Comparison of ENCODE assay signal across 18 cellular contexts in genomic region chr7:2724453-2725177, GRCh38. TPM values are rescaled to one million over a fixed set of nuclear protein-coding genes. Genes with fewer than 3 reads are reported as not detected.
DNase-seq lines count a peak whose midpoint lies in the region; ATAC-seq and TF ChIP-seq lines count a peak whose summit lies in the region.
"Had no signal": no experiment of that assay in that cellular context is flagged by ENCODE, and none has a peak within 500 bp of the region (broad histone marks: within the 10 kb centered on the region; RNA-seq: fewer than 3 reads in every experiment).

No MANE protein-coding gene starts in this region.

- no peak overlapping the region; the same call in 1 of the 2 replicates for H3K9ac ChIP-seq in BLaER1
- H3K9ac ChIP-seq: GM23248 had no signal

- intact Hi-C loops in heart left ventricle (cut with DNase I): no loop called here
- intact Hi-C loops in posterior vena cava (cut with DNase I): no loop called here

- H3K27me3 Mint-ChIP-seq in GM23338 (ENCODE audit: insufficient read depth, low read depth, poor library complexity): peaks cover 23% of the 10 kb centered on the region
- H3K27me3 Mint-ChIP-seq: activated CD4-positive, alpha-beta T cell treated with anti-CD3 and anti-CD28 coated beads, Interleukin-2, amount 10 ng/mL, durations not matched to agents 24 days and 14 days; effector memory CD8-positive, alpha-beta T cell; stimulated activated memory B cell treated with anti-CD40 and anti-IgM and Interleukin-4, amounts not matched to agents 10 μg/mL and 1 μg/mL and 100 μg/mL, for 72 hours had no signal

- 0 out of 2 replicates have a peak, but pooled peaks cover 3% of the 10 kb centered on the region for H3F3A ChIP-seq in GM23338 (replicated peaks; ENCODE audit: low read depth)

- H3K9me2 ChIP-seq in GM23338 (ENCODE audit: insufficient read depth): no peaks in the 10 kb centered on the region

- H3K9me3 Mint-ChIP-seq in GM23338: no peaks in the 10 kb centered on the region
- H3K9me3 Mint-ChIP-seq: activated CD4-positive, alpha-beta T cell treated with anti-CD3 and anti-CD28 coated beads, Interleukin-2, amount 10 ng/mL, durations not matched to agents 24 days and 14 days; activated naive CD4-positive, alpha-beta T cell treated with anti-CD3 and anti-CD28 coated beads for 36 hours; effector memory CD8-positive, alpha-beta T cell; stimulated activated memory B cell treated with anti-CD40 and anti-IgM and Interleukin-4, amounts not matched to agents 10 μg/mL and 1 μg/mL and 100 μg/mL, for 72 hours had no signal

- peaks cover 54% of the 10 kb centered on the region for H3K36me3 ChIP-seq in BLaER1
- H3K36me3 ChIP-seq in GM23338 (ENCODE audit: insufficient read depth): peaks cover 4% of the 10 kb centered on the region
- H3K36me3 ChIP-seq in heart left ventricle: peaks cover 0 to 68% (median 28%) of the 10 kb centered on the region in 9 donors

- H3K27ac ChIP-seq in BLaER1: peak overlapping the region; percentile 72
- no peak overlapping the region for H3K27ac ChIP-seq in GM23338 (ENCODE audit: low read depth)
- no peak overlapping the region for H3K27ac ChIP-seq in heart left ventricle
- H3K27ac ChIP-seq: GM23248 had no signal

- peaks cover 50% of the 10 kb centered on the region for H3K36me3 Mint-ChIP-seq in GM23338 (ENCODE audit: low read depth)

- H3K4me3 Mint-ChIP-seq in GM23338: no peak overlapping the region
- H3K4me3 Mint-ChIP-seq: activated CD4-positive, alpha-beta T cell treated with anti-CD3 and anti-CD28 coated beads, Interleukin-2, amount 10 ng/mL, durations not matched to agents 24 days and 14 days; activated naive CD4-positive, alpha-beta T cell treated with anti-CD3 and anti-CD28 coated beads for 36 hours; effector memory CD8-positive, alpha-beta T cell; stimulated activated memory B cell treated with anti-CD40 and anti-IgM and Interleukin-4, amounts not matched to agents 10 μg/mL and 1 μg/mL and 100 μg/mL, for 72 hours had no signal

- H3K4me2 ChIP-seq in BLaER1 (peak overlapping the region; percentile 94), GM23338 (no peak overlapping the region)

- ATAC-seq in GM23338 (no peak), heart left ventricle (no peak), GM21529 (IDR thresholded peaks at IDR 0.05; ENCODE audit: unreplicated experiment) (no peak)
- ATAC-seq: effector memory CD8-positive, alpha-beta T cell; left lobe of liver; stimulated activated memory B cell treated with anti-CD40 and anti-IgM and Interleukin-4, amounts not matched to agents 10 μg/mL and 1 μg/mL and 100 μg/mL, for 72 hours had no signal

- TF ChIP-seq CTCF in GM23338 (conservative IDR thresholded peaks at IDR 0.05; ENCODE audit: low read depth in 2 of 2) (no peak), heart left ventricle (IDR thresholded peaks at IDR 0.05) (no peak)

- peaks cover 17% of the 10 kb centered on the region; the same call in 1 of the 2 replicates for H3K79me2 ChIP-seq in GM23338 (replicated peaks; ENCODE audit: insufficient read depth)

- H3K27me3 ChIP-seq in BLaER1 (no peaks in the 10 kb centered on the region), GM23338 (ENCODE audit: insufficient read depth) (no peaks in the 10 kb centered on the region), heart left ventricle (no peaks in the 10 kb centered on the region)

- H3K4me3 ChIP-seq in BLaER1: no peak overlapping the region
- H3K4me3 ChIP-seq in GM23338: no peak overlapping the region
- no peak overlapping the region for H3K4me3 ChIP-seq in heart left ventricle
- H3K4me3 ChIP-seq: GM23248 had no signal

- peaks cover 99% of the 10 kb centered on the region for H3K4me1 ChIP-seq in BLaER1
- no peaks in the 10 kb centered on the region for H3K4me1 ChIP-seq in GM23338 (ENCODE audit: insufficient read depth)
- peaks cover 0 to 24% (median 0%) of the 10 kb centered on the region in 12 donors for H3K4me1 ChIP-seq in heart left ventricle

- no peaks in the 10 kb centered on the region for H4K20me1 ChIP-seq in BLaER1
- H4K20me1 ChIP-seq in GM23338 (replicated peaks; ENCODE audit: insufficient read depth): no peaks in the 10 kb centered on the region; the same call in none of the 2 replicates

- H3K9me3 ChIP-seq in BLaER1 (0 out of 2 replicates have a peak, but pooled peaks cover 12% of the 10 kb centered on the region), heart left ventricle (no peaks in the 10 kb centered on the region)

- no peak for TF ChIP-seq POLR2A in heart left ventricle (IDR thresholded peaks at IDR 0.05)

- H2AFZ ChIP-seq in GM23338: no peak overlapping the region
- H2AFZ ChIP-seq: GM23248 had no signal

- peaks cover 2% of the 10 kb centered on the region for H3K4me1 Mint-ChIP-seq in GM23338

- H3K27ac Mint-ChIP-seq in GM23338: peak overlapping the region; percentile 70; the same call in 1 of the 2 replicates
- H3K27ac Mint-ChIP-seq: activated CD4-positive, alpha-beta T cell treated with anti-CD3 and anti-CD28 coated beads, Interleukin-2, amount 10 ng/mL, durations not matched to agents 24 days and 14 days; activated naive CD4-positive, alpha-beta T cell treated with anti-CD3 and anti-CD28 coated beads for 36 hours; stimulated activated memory B cell treated with anti-CD40 and anti-IgM and Interleukin-4, amounts not matched to agents 10 μg/mL and 1 μg/mL and 100 μg/mL, for 72 hours had no signal

- 93 to 96% (median 95%) methylated on average over 31 of the region's 31 CpGs for WGBS in heart left ventricle, 4 donors

- DNase-seq in GM23338 (ENCODE audit: low spot score): no peak
- DNase-seq in heart left ventricle: peak in 3 of 5 donors; percentile 14 to 32 (median 18)
- peak; percentile 49 for DNase-seq in posterior vena cava (ENCODE audit: low spot score)
- DNase-seq in LoVo (ENCODE audit: low spot score): no peak
- no peak for DNase-seq in activated gamma-delta T cell treated with Interleukin-2 at 50 U/mL for 16 hours
- DNase-seq: activated CD4-positive, alpha-beta T cell treated with anti-CD3 and anti-CD28 coated beads, Interleukin-2, amount 10 ng/mL, durations not matched to agents 24 days and 14 days; activated naive CD4-positive, alpha-beta T cell treated with anti-CD3 and anti-CD28 coated beads for 36 hours; cerebellar nuclear complex; DMS53; effector memory CD8-positive, alpha-beta T cell; GM23248; KBM-7; NCI-H1930; SIG-M5 had no signal

TF ChIP-seq in GM23338, 12 proteins besides CTCF, POLR2A, EP300 and RAD21:
- TF ChIP-seq REST (IDR thresholded peaks at IDR 0.05; ENCODE audit: unreplicated experiment) (no peak), ZNF114 (CRISPR knock-in tag; IDR thresholded peaks at IDR 0.05) (no peak), POLR2AphosphoS5 (IDR thresholded peaks at IDR 0.05; ENCODE audit: low read depth) (no peak), JUNB (IDR thresholded peaks at IDR 0.05; ENCODE audit: unreplicated experiment) (no peak), CREB1 (CRISPR knock-in tag; IDR thresholded peaks at IDR 0.05; ENCODE audit: low read depth) (no peak)
- TF ChIP-seq, protein P1, sequence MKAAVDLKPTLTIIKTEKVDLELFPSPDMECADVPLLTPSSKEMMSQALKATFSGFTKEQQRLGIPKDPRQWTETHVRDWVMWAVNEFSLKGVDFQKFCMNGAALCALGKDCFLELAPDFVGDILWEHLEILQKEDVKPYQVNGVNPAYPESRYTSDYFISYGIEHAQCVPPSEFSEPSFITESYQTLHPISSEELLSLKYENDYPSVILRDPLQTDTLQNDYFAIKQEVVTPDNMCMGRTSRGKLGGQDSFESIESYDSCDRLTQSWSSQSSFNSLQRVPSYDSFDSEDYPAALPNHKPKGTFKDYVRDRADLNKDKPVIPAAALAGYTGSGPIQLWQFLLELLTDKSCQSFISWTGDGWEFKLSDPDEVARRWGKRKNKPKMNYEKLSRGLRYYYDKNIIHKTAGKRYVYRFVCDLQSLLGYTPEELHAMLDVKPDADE (IDR thresholded peaks at IDR 0.05): no peak

RNA-seq across cellular contexts. Expression of gene AMZ1, which starts 36.6 kb away (rescaled TPM):
- total RNA-seq in GM23338 (2014; rRNA removed; shearing (Covaris generic)): 0.73 and 1.6 TPM in 2 replicates
- polyA plus RNA-seq in GM23338 (2016; fragmentation: Nextera tagmentation; extraction: Ambion mirVana) (2.0 and 4.5 TPM in 2 replicates), heart left ventricle (under 1 TPM; 0.01 to 0.04 TPM)
- total RNA-seq in heart left ventricle (under 1 TPM in 3 of 9 donors, not detected in 6; 0.05 to 0.48 (median 0.10) TPM), posterior vena cava (1 to 10 TPM in 1 of 2 donors, under 1 TPM in 1; 0.32 to 1.1 TPM)
- total RNA-seq: activated CD4-positive, alpha-beta T cell treated with anti-CD3 and anti-CD28 coated beads, Interleukin-2, amount 10 ng/mL, durations not matched to agents 24 days and 14 days had no signal

Comparison
In these comparisons a context has a peak if more than half of its experiments do, and no peak if none do; other contexts are left out.
1. DNase-seq: peak in heart left ventricle (3 of 5) and posterior vena cava (single experiment); none in GM23338 (single experiment), LoVo (single experiment) and activated gamma-delta T cell treated with Interleukin-2 at 50 U/mL for 16 hours (single experiment).